Comparison of ENCODE assay signal across 15 cellular contexts in genomic region chr11:57214494-57214893, GRCh38. TPM values are rescaled to one million over a fixed set of nuclear protein-coding genes. Genes with fewer than 3 reads are reported as not detected.
DNase-seq lines count a peak whose midpoint lies in the region; ATAC-seq and TF ChIP-seq lines count a peak whose summit lies in the region.
"Had no signal": no experiment of that assay in that cellular context is flagged by ENCODE, and none has a peak within 500 bp of the region (broad histone marks: within the 10 kb centered on the region; RNA-seq: fewer than 3 reads in every experiment).

No MANE protein-coding gene starts in this region.

- peak in 1 of 2 donors; percentile 4 for TF ChIP-seq CTCF in mammary epithelial cell (conservative IDR thresholded peaks at IDR 0.05 in 1 of 2, IDR thresholded peaks at IDR 0.05 in 1 of 2; ENCODE audit: extremely low read depth in 1 of 2, insufficient read depth in 1 of 2, low read depth in 1 of 2, low read length in 2 of 2)
- TF ChIP-seq CTCF in hepatocyte (IDR thresholded peaks at IDR 0.05; ENCODE audit: poor library complexity), result no peak
- TF ChIP-seq CTCF in transverse colon (IDR thresholded peaks at IDR 0.05), result no peak

- H3K9ac ChIP-seq in mammary epithelial cell (ENCODE audit: insufficient read depth, low read length), result no peak overlapping the region

- intact Hi-C loops in mammary epithelial cell (cut with micrococcal nuclease) (no loop called here), transverse colon (cut with DNase I; ENCODE audit: low total_unique reads) (no loop called here)

- peak overlapping the region; percentile 26 for H3K4me2 ChIP-seq in mammary epithelial cell (ENCODE audit: insufficient read depth, low read depth, low read length)
- peak overlapping the region; percentile 37 for H3K4me2 ChIP-seq in hepatocyte

- no peak for TF ChIP-seq POLR2A in transverse colon (IDR thresholded peaks at IDR 0.05)

- no peaks in the 10 kb centered on the region for H3K27me3 ChIP-seq in mammary epithelial cell (ENCODE audit: insufficient read depth, low read length)
- no peaks in the 10 kb centered on the region for H3K27me3 ChIP-seq in hepatocyte
- H3K27me3 ChIP-seq in transverse colon, result no peaks in the 10 kb centered on the region
- H3K27me3 ChIP-seq: testis had no signal

- H2AFZ ChIP-seq in mammary epithelial cell (ENCODE audit: low read depth, low read length) (peak overlapping the region; percentile 27), hepatocyte (no peak overlapping the region)

- TF ChIP-seq EP300 in transverse colon (IDR thresholded peaks at IDR 0.05; ENCODE audit: low read depth), result no peak

- H3K9me3 ChIP-seq in mammary epithelial cell (replicated peaks; ENCODE audit: insufficient read depth, low read length), result no peaks in the 10 kb centered on the region
- H3K9me3 ChIP-seq in hepatocyte (ENCODE audit: low read depth), result no peaks in the 10 kb centered on the region
- no peaks in the 10 kb centered on the region for H3K9me3 ChIP-seq in transverse colon
- H3K9me3 ChIP-seq: testis had no signal

- no peaks in the 10 kb centered on the region for H3K36me3 ChIP-seq in mammary epithelial cell (ENCODE audit: insufficient read depth, low read length)
- H3K36me3 ChIP-seq in hepatocyte (replicated peaks; ENCODE audit: insufficient read depth, low read depth), result no peaks in the 10 kb centered on the region
- H3K36me3 ChIP-seq in transverse colon, result no peaks in the 10 kb centered on the region

- no TSS peak for BruUV-seq in mammary epithelial cell (replicated peaks; lab: Mats Ljungman, UMichigan)

- H4K20me1 ChIP-seq in mammary epithelial cell (ENCODE audit: insufficient read depth, low read length), result no peaks in the 10 kb centered on the region
- no peaks in the 10 kb centered on the region for H4K20me1 ChIP-seq in hepatocyte (ENCODE audit: insufficient read depth, poor library complexity, severe bottlenecking)

- H3K4me3 ChIP-seq in mammary epithelial cell (replicated peaks in 1 of 3; ENCODE audit: insufficient read depth in 1 of 3, low read depth in 2 of 3, low read length in 3 of 3) (no peak overlapping the region), hepatocyte (no peak overlapping the region), transverse colon (no peak overlapping the region)
- H3K4me3 ChIP-seq: testis had no signal

- no peaks in the 10 kb centered on the region for H3K9me2 ChIP-seq in hepatocyte (replicated peaks; ENCODE audit: insufficient read depth)

- WGBS in mammary epithelial cell (ENCODE audit: low coverage, missing lambda C conversion rate), result 30% methylated on average over 3 of the region's 3 CpGs
- 46% methylated on average over 3 of the region's 3 CpGs for WGBS in hepatocyte (ENCODE audit: low lambda C conversion rate, missing lambda C conversion rate)
- WGBS in transverse colon (ENCODE audit: low coverage in 1 of 2), 2 donors, result 71 to 94% methylated on average over 3 of the region's 3 CpGs

- H3K27ac ChIP-seq in mammary epithelial cell (ENCODE audit: insufficient read depth, low read depth, low read length) (no peak overlapping the region), hepatocyte (peak overlapping the region; percentile 74), transverse colon (peak overlapping the region in 3 of 4 donors; percentile 28 to 43 (median 38))
- H3K27ac ChIP-seq: 22Rv1, testis had no signal

- H3K79me2 ChIP-seq in mammary epithelial cell (ENCODE audit: insufficient read depth, low read length) (no peaks in the 10 kb centered on the region), hepatocyte (no peaks in the 10 kb centered on the region)

- CTCF ChIA-PET in mammary epithelial cell (lab: Charles Lee; ENCODE audit: low non-redundant PET), result no interaction called here

- in situ Hi-C loops in mammary epithelial cell (cut with MboI; ENCODE audit: low sequenced_read_pairs in 2 of 2), result no loop called here
- in situ Hi-C loops in transverse colon (cut with MboI; ENCODE audit: low pct_ligation_motif_present in 1 of 4, low pct_unique_long_range_greater_than_20kb in 1 of 4, low sequenced_read_pairs in 3 of 4), result no loop called here

- H3K4me1 ChIP-seq in mammary epithelial cell (ENCODE audit: insufficient read depth, low read length) (peaks cover 12% of the 10 kb centered on the region), hepatocyte (ENCODE audit: insufficient read depth) (peaks cover 16% of the 10 kb centered on the region), transverse colon (peaks cover 0 to 6% (median 3%) of the 10 kb centered on the region in 4 donors)

- DNase-seq in NCI-H2227 (lab: John Stamatoyannopoulos, UW; ENCODE audit: unreplicated experiment) (peak; percentile 24), NCI-H2227 treated with DMSO at 0.1 percent for 48 hours (lab: John Stamatoyannopoulos, UW) (no peak), mammary epithelial cell (peak; percentile 38), hepatocyte (ENCODE audit: low spot score) (peak; percentile 26), transverse colon (no peak), NCI-H1092 (lab: John Stamatoyannopoulos, UW) (no peak)
- DNase-seq: GF-D8; NCI-H446; stimulated activated CD4-positive, alpha-beta T cell treated with anti-CD3 and anti-CD28 coated beads, Interleukin-2, amount 100 ng/mL, for 48 hours; testis had no signal

- no peak for ATAC-seq in GM18520 (IDR thresholded peaks at IDR 0.05; ENCODE audit: unreplicated experiment)
- no peak for ATAC-seq in GM19023 (IDR thresholded peaks at IDR 0.05; ENCODE audit: unreplicated experiment)
- ATAC-seq: natural killer cell treated with Interleukin-12 subunit alpha and Interleukin-12 subunit beta and Interleukin-15 and Interleukin-18, amount 100 ng/mL, for 72 hours had no signal

- dilution Hi-C loops in mammary epithelial cell (cut with HindIII; ENCODE audit: low sequenced_read_pairs), result no loop called here

RNA-seq across cellular contexts. Expression of gene APLNR, which starts 22.6 kb away (rescaled TPM):
- total RNA-seq in mammary epithelial cell, result not detected
- not detected for polyA plus RNA-seq in mammary epithelial cell
- polyA minus RNA-seq in mammary epithelial cell, result not detected
- 0.48 and 1.9 TPM in 2 replicates for total RNA-seq in hepatocyte
- 3.3 and 3.9 TPM in 2 replicates for polyA plus RNA-seq in hepatocyte
- 1 to 10 TPM in 2 of 4 donors, under 1 TPM in 1, not detected in 1; 0.68 to 2.6 (median 2.1) TPM for total RNA-seq in transverse colon
- total RNA-seq: activated CD8-positive, alpha-beta memory T cell treated with anti-CD3 and anti-CD28 coated beads for 36 hours; natural killer cell treated with Interleukin-12 subunit alpha and Interleukin-12 subunit beta and Interleukin-15 and Interleukin-18, amount 100 ng/mL, for 72 hours had no signal

RNA-seq across cellular contexts. Expression of gene LRRC55, which starts 32.7 kb away (rescaled TPM):
- total RNA-seq in mammary epithelial cell (not detected), hepatocyte (0.10 TPM in 1 of 2 replicates, not detected in the other), transverse colon (under 1 TPM in 2 of 4 donors, not detected in 2; 0.14 to 0.16 TPM)
- polyA plus RNA-seq in mammary epithelial cell (not detected), hepatocyte (not detected in 2 replicates)
- not detected for polyA minus RNA-seq in mammary epithelial cell
- total RNA-seq: activated CD8-positive, alpha-beta memory T cell treated with anti-CD3 and anti-CD28 coated beads for 36 hours; natural killer cell treated with Interleukin-12 subunit alpha and Interleukin-12 subunit beta and Interleukin-15 and Interleukin-18, amount 100 ng/mL, for 72 hours had no signal

Comparison
In these comparisons a context has a peak if more than half of its experiments do, and no peak if none do; other contexts are left out.
1. DNase-seq: peak in NCI-H2227 (single experiment), mammary epithelial cell (single experiment) and hepatocyte (single experiment); none in NCI-H2227 treated with DMSO at 0.1 percent for 48 hours (single experiment), transverse colon (single experiment) and NCI-H1092 (single experiment).